Comparison of ENCODE assay signal across 39 cellular contexts in genomic region chr16:67901734-67902133, GRCh38. TPM values are rescaled to one million over a fixed set of nuclear protein-coding genes. Genes with fewer than 3 reads are reported as not detected.
"Had no signal": no experiment of that assay in that cellular context is flagged by ENCODE, and none has a peak within 500 bp of the region (broad histone marks: within the 10 kb centered on the region; RNA-seq: fewer than 3 reads in every experiment).

No MANE protein-coding gene starts in this region.

- H3K27me3 ChIP-seq: ascending aorta, cardiac muscle cell had no signal

- H3K4me2 ChIP-seq: KMS-11, PC-9 had no signal

- H3K36me3 Mint-ChIP-seq: activated CD4-positive, alpha-beta memory T cell treated with anti-CD3 and anti-CD28 coated beads for 36 hours; activated naive CD4-positive, alpha-beta T cell treated with anti-CD3 and anti-CD28 coated beads, Interleukin-2, amount 50 U/mL, for 24 hours had no signal

- FAIRE-seq: RCC 7860 had no signal

- H3K27ac ChIP-seq: ascending aorta, cardiac muscle cell, KMS-11, PC-9, RWPE1, VCaP had no signal

- H3K4me3 ChIP-seq: ascending aorta, cardiac muscle cell, PC-9 had no signal

- H3K9me3 Mint-ChIP-seq: activated B cell treated with CpG ODN at 0.5 μM for 24 hours; activated CD4-positive, alpha-beta memory T cell treated with anti-CD3 and anti-CD28 coated beads for 36 hours; activated naive CD4-positive, alpha-beta T cell treated with anti-CD3 and anti-CD28 coated beads, Interleukin-2, amount 50 U/mL, for 24 hours; activated naive CD8-positive, alpha-beta T cell treated with anti-CD3 and anti-CD28 coated beads, Interleukin-2, amount 10 ng/mL, durations not matched to agents 7 days and 5 days; activated T-cell treated with anti-CD3 and anti-CD28 coated beads, Interleukin-2, amount 50 U/mL, for 72 hours; activated T-helper 17 cell treated with anti-CD3 and anti-CD28 coated beads, Interleukin-2, amount 50 U/mL, for 72 hours; central memory CD8-positive, alpha-beta T cell had no signal

- H3K9me3 ChIP-seq: ascending aorta had no signal

- H3K36me3 ChIP-seq: cardiac muscle cell had no signal

- H3K27ac Mint-ChIP-seq: activated B cell treated with CpG ODN at 0.5 μM for 24 hours; activated CD4-positive, alpha-beta memory T cell treated with anti-CD3 and anti-CD28 coated beads for 36 hours; activated naive CD4-positive, alpha-beta T cell treated with anti-CD3 and anti-CD28 coated beads, Interleukin-2, amount 50 U/mL, for 24 hours; activated naive CD8-positive, alpha-beta T cell treated with anti-CD3 and anti-CD28 coated beads, Interleukin-2, amount 10 ng/mL, durations not matched to agents 7 days and 5 days had no signal

- ATAC-seq: activated T-cell treated with anti-CD3 and anti-CD28 coated beads, Interleukin-2, amount 50 U/mL, for 72 hours; activated T-helper 17 cell treated with anti-CD3 and anti-CD28 coated beads, Interleukin-2, amount 50 U/mL, for 72 hours had no signal

- H3K9ac ChIP-seq: KMS-11 had no signal

- DNase-seq: activated B cell treated with CpG ODN at 0.5 μM for 24 hours; activated CD4-positive, alpha-beta memory T cell treated with anti-CD3 and anti-CD28 coated beads for 36 hours; activated CD4-positive, alpha-beta T cell treated with anti-CD3 and anti-CD28 coated beads for 4 hours; activated CD4-positive, alpha-beta T cell treated with anti-CD3 and anti-CD28 coated beads, Interleukin-2, amount 50 U/mL, for 1 hour; activated CD4-positive, CD25-positive, alpha-beta regulatory T cell treated with anti-CD3 and anti-CD28 coated beads, Interleukin-2, amount 50 U/mL, for 72 hours; activated CD8-positive, alpha-beta memory T cell treated with anti-CD3 and anti-CD28 coated beads, Interleukin-2, amount 50 U/mL, for 4 hours; activated effector memory CD4-positive, alpha-beta T cell treated with anti-CD3 and anti-CD28 coated beads, Interleukin-2, amount 50 U/mL, for 16 hours; activated naive CD4-positive, alpha-beta T cell; activated naive CD8-positive, alpha-beta T cell treated with anti-CD3 and anti-CD28 coated beads, Interleukin-2, amount 10 ng/mL, durations not matched to agents 7 days and 5 days; activated T-cell treated with anti-CD3 and anti-CD28 coated beads for 4 hours; activated T-cell treated with anti-CD3 and anti-CD28 coated beads, Interleukin-2, amount 50 U/mL, for 72 hours; amygdala; MM.1S; MV-4-11; NCI-H1092; NCI-H1436 treated with DMSO at 0.1 percent for 48 hours; NCI-H1694 treated with DMSO at 0.1 percent for 48 hours; NCI-H2029; NCI-H2171; NCI-H510A; NCI-H526; NCI-H748 treated with DMSO at 0.1 percent for 48 hours; NK-92 treated with Interleukin-12 subunit alpha and Interleukin-12 subunit beta, amount 100 ng/mL, for 24 hours; PC-9; Right ventricle myocardium superior; SW 1271; T-helper 1 cell; T-helper 2 cell; T-helper 9 cell had no signal

- H3K27me3 Mint-ChIP-seq: activated B cell treated with CpG ODN at 0.5 μM for 24 hours; activated CD4-positive, alpha-beta memory T cell treated with anti-CD3 and anti-CD28 coated beads for 36 hours; activated naive CD4-positive, alpha-beta T cell treated with anti-CD3 and anti-CD28 coated beads, Interleukin-2, amount 50 U/mL, for 24 hours; activated naive CD8-positive, alpha-beta T cell treated with anti-CD3 and anti-CD28 coated beads, Interleukin-2, amount 10 ng/mL, durations not matched to agents 7 days and 5 days; activated T-helper 17 cell treated with anti-CD3 and anti-CD28 coated beads, Interleukin-2, amount 50 U/mL, for 72 hours; central memory CD8-positive, alpha-beta T cell had no signal

- H3K4me3 Mint-ChIP-seq: activated B cell treated with CpG ODN at 0.5 μM for 24 hours; activated CD4-positive, alpha-beta memory T cell treated with anti-CD3 and anti-CD28 coated beads for 36 hours; activated naive CD4-positive, alpha-beta T cell treated with anti-CD3 and anti-CD28 coated beads, Interleukin-2, amount 50 U/mL, for 24 hours; activated naive CD8-positive, alpha-beta T cell treated with anti-CD3 and anti-CD28 coated beads, Interleukin-2, amount 10 ng/mL, durations not matched to agents 7 days and 5 days; activated T-cell treated with anti-CD3 and anti-CD28 coated beads, Interleukin-2, amount 50 U/mL, for 72 hours; activated T-helper 17 cell treated with anti-CD3 and anti-CD28 coated beads, Interleukin-2, amount 50 U/mL, for 72 hours; central memory CD8-positive, alpha-beta T cell had no signal

- H2AFZ ChIP-seq: PC-9 had no signal

RNA-seq across cellular contexts. Expression of gene NRN1L, which starts 17.0 kb away (rescaled TPM):
- total RNA-seq: ascending aorta, LHCN-M2, PC-9, Right ventricle myocardium superior had no signal
